Comparison of ENCODE assay signal across 8 cellular contexts in the genomic region with DNA sequence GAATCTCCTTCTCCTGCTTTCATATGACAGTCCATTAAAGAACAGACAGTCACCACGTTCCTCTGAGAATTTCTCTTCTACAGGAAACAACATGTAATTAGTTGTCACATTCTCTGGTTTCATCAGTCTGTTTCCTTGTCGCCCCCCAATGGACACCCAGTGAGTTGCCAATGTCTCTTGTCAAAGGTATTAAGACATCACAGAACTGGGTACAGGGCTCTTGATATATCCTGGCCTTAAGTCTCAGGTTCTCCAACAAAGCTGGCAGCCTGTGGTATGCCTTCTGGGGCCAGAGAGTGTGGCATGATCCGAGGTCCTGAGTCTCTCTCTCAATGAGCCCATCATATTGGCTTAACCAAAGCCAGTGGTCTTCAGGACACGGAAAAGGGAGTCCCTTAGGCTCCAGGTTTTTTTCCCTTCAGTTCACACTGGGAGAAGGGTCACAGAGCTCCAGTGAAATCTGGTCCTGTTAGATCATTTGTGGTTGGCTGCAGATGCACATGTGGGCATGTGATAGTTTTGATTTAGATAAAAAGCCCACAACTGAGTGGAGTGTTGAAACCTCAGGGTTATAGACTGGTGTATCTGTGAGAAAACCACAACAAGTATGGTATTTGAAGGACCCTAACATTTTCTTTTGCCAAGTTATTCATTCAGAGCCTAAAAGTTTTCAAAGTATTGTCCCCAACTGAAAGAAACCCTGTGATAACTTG. TPM values are rescaled to one million over a fixed set of nuclear protein-coding genes. Genes with fewer than 3 reads are reported as not detected.
DNase-seq lines count a peak whose midpoint lies in the region; ATAC-seq and TF ChIP-seq lines count a peak whose summit lies in the region.

No MANE protein-coding gene starts in this region.

- CTCF ChIA-PET in mammary epithelial cell (lab: Charles Lee; ENCODE audit: low non-redundant PET), result no interaction called here

- 29% methylated on average over 4 of the region's 4 CpGs for WGBS in mammary epithelial cell (ENCODE audit: low coverage, missing lambda C conversion rate)
- WGBS in liver, result 40% methylated on average over 4 of the region's 4 CpGs
- 43 to 50% methylated on average over 4 of the region's 4 CpGs for WGBS in aorta, 2 donors

- TF ChIP-seq CTCF in GM13977 (IDR thresholded peaks at IDR 0.05; ENCODE audit: extremely low read depth, insufficient read depth, missing control alignments) (peak; percentile 68), mammary epithelial cell (conservative IDR thresholded peaks at IDR 0.05 in 1 of 2, IDR thresholded peaks at IDR 0.05 in 1 of 2; ENCODE audit: extremely low read depth in 1 of 2, insufficient read depth in 1 of 2, low read depth in 1 of 2, low read length in 2 of 2) (peak; percentile 23 to 24), liver (IDR thresholded peaks at IDR 0.05; ENCODE audit: low read depth, low read length, missing input control) (peak; percentile 79)

- ATAC-seq in HG03025 (IDR thresholded peaks at IDR 0.05; ENCODE audit: low FRiP score, unreplicated experiment), result peak; percentile 66
- peak; percentile 61 for ATAC-seq in aorta (ENCODE audit: low FRiP score)

- H3K4me3 ChIP-seq in mammary epithelial cell (replicated peaks in 1 of 3; ENCODE audit: insufficient read depth in 1 of 3, low read depth in 2 of 3, low read length in 3 of 3), result no peak overlapping the region
- peak overlapping the region in 1 of 3 donors; percentile 4 for H3K4me3 ChIP-seq in liver (ENCODE audit: low read depth in 1 of 3, low read length in 3 of 3)
- no peak overlapping the region for H3K4me3 ChIP-seq in aorta (ENCODE audit: low read length in 2 of 2)

- no peak overlapping the region for H3K4me2 ChIP-seq in mammary epithelial cell (ENCODE audit: insufficient read depth, low read depth, low read length)

- no peaks in the 10 kb centered on the region for H3K9me3 Mint-ChIP-seq in T-helper 2 cell treated with Interferon-gamma antibody and Interleukin-4, amounts not matched to agents 5 μg/mL and 100 μg/mL, for 36 hours

- H3K27ac ChIP-seq in mammary epithelial cell (ENCODE audit: insufficient read depth, low read depth, low read length) (no peak overlapping the region), liver (ENCODE audit: low read depth in 1 of 2, low read length in 2 of 2) (no peak overlapping the region), aorta (ENCODE audit: low read depth in 1 of 2, low read length in 2 of 2) (no peak overlapping the region)

- H3K27ac Mint-ChIP-seq in T-helper 2 cell treated with Interferon-gamma antibody and Interleukin-4, amounts not matched to agents 5 μg/mL and 100 μg/mL, for 36 hours, result no peak overlapping the region

- H3K27me3 ChIP-seq in mammary epithelial cell (ENCODE audit: insufficient read depth, low read length), result no peaks in the 10 kb centered on the region
- H3K27me3 ChIP-seq in liver (ENCODE audit: control insufficient read depth in 4 of 4, insufficient read depth in 4 of 4, low read length in 3 of 4), result no peaks in the 10 kb centered on the region
- H3K27me3 ChIP-seq in aorta (ENCODE audit: control insufficient read depth in 1 of 2, insufficient read depth in 2 of 2, low read length in 1 of 2), result no peaks in the 10 kb centered on the region

- H3K9ac ChIP-seq in mammary epithelial cell (ENCODE audit: insufficient read depth, low read length) (no peak overlapping the region), liver (ENCODE audit: low read depth in 1 of 2, low read length in 2 of 2) (peak overlapping the region in 1 of 2 donors; percentile 2)

- intact Hi-C loops in mammary epithelial cell (cut with micrococcal nuclease), result loop anchor here (1.0 kb wide), 1 partner anchor 94 kb away; no protein-coding TSS in a partner anchor
- intact Hi-C loops in aorta (cut with DNase I), result loop anchor here in 1 of 2 donors (5.0 kb wide), 1 partner anchor 91 kb away; no protein-coding TSS in a partner anchor

- H3K4me1 ChIP-seq in mammary epithelial cell (ENCODE audit: insufficient read depth, low read length) (no peaks in the 10 kb centered on the region), liver (ENCODE audit: control insufficient read depth in 4 of 4, insufficient read depth in 4 of 4, low read length in 3 of 4) (peaks cover 2 to 24% (median 13%) of the 10 kb centered on the region in 4 donors), aorta (ENCODE audit: control insufficient read depth in 1 of 2, insufficient read depth in 2 of 2, low read length in 2 of 2) (no peaks in the 10 kb centered on the region)

- H3K9me3 ChIP-seq in mammary epithelial cell (replicated peaks; ENCODE audit: insufficient read depth, low read length) (no peaks in the 10 kb centered on the region), liver (ENCODE audit: control insufficient read depth in 4 of 4, low read length in 3 of 4) (no peaks in the 10 kb centered on the region), aorta (ENCODE audit: control insufficient read depth, low read length) (no peaks in the 10 kb centered on the region)

- no peaks in the 10 kb centered on the region for H3K79me2 ChIP-seq in mammary epithelial cell (ENCODE audit: insufficient read depth, low read length)

- BruUV-seq in mammary epithelial cell (replicated peaks; lab: Mats Ljungman, UMichigan), result no TSS peak

- H3K4me1 Mint-ChIP-seq in T-helper 2 cell treated with Interferon-gamma antibody and Interleukin-4, amounts not matched to agents 5 μg/mL and 100 μg/mL, for 36 hours (ENCODE audit: low read depth), result no peaks in the 10 kb centered on the region

- dilution Hi-C loops in mammary epithelial cell (cut with HindIII; ENCODE audit: low sequenced_read_pairs), result no loop called here

- H3K27me3 Mint-ChIP-seq in T-helper 2 cell treated with Interferon-gamma antibody and Interleukin-4, amounts not matched to agents 5 μg/mL and 100 μg/mL, for 36 hours (ENCODE audit: low read depth), result peaks cover 9% of the 10 kb centered on the region

- H3K36me3 ChIP-seq in mammary epithelial cell (ENCODE audit: insufficient read depth, low read length) (no peaks in the 10 kb centered on the region), liver (ENCODE audit: control insufficient read depth in 4 of 4, insufficient read depth in 3 of 4, low read depth in 1 of 4, low read length in 3 of 4) (no peaks in the 10 kb centered on the region), aorta (ENCODE audit: control insufficient read depth in 1 of 2, insufficient read depth in 2 of 2, low read length in 1 of 2) (no peaks in the 10 kb centered on the region)

- no peaks in the 10 kb centered on the region for H3K36me3 Mint-ChIP-seq in T-helper 2 cell treated with Interferon-gamma antibody and Interleukin-4, amounts not matched to agents 5 μg/mL and 100 μg/mL, for 36 hours (ENCODE audit: low read depth)

- peak; percentile 52 for DNase-seq in ACHN
- DNase-seq in GM13977 (ENCODE audit: low spot score), result peak; percentile 44
- peak; percentile 76 for DNase-seq in NOMO-1 treated with DMSO at 0.1 percent for 48 hours (lab: John Stamatoyannopoulos, UW; ENCODE audit: unreplicated experiment)
- DNase-seq in mammary epithelial cell, result peak; percentile 11
- DNase-seq in aorta, result peak in 1 of 2 donors; percentile 42
- DNase-seq in T-helper 2 cell treated with Interferon-gamma antibody and Interleukin-4, amounts not matched to agents 5 μg/mL and 100 μg/mL, for 36 hours (ENCODE audit: low spot score), result no peak

- peak; percentile 96 to 97 for TF ChIP-seq RAD21 in liver (IDR thresholded peaks at IDR 0.05)

- no peak overlapping the region for H2AFZ ChIP-seq in mammary epithelial cell (ENCODE audit: low read depth, low read length)

- in situ Hi-C loops in ACHN (cut with HindIII; ENCODE audit: low pct_ligation_motif_present, low pct_unique_long_range_greater_than_20kb, low sequenced_read_pairs) (no loop called here), GM13977 (cut with MboI; ENCODE audit: low pct_unique_long_range_greater_than_20kb, low sequenced_read_pairs, unreplicated experiment) (no loop called here), mammary epithelial cell (cut with MboI; ENCODE audit: low sequenced_read_pairs in 2 of 2) (no loop called here)

- H4K20me1 ChIP-seq in mammary epithelial cell (ENCODE audit: insufficient read depth, low read length), result no peaks in the 10 kb centered on the region

- no peak overlapping the region for H3K4me3 Mint-ChIP-seq in T-helper 2 cell treated with Interferon-gamma antibody and Interleukin-4, amounts not matched to agents 5 μg/mL and 100 μg/mL, for 36 hours

TF ChIP-seq in liver, 16 proteins besides CTCF, POLR2A, EP300 and RAD21 (continues in another document):
- TF ChIP-seq, protein P1, sequence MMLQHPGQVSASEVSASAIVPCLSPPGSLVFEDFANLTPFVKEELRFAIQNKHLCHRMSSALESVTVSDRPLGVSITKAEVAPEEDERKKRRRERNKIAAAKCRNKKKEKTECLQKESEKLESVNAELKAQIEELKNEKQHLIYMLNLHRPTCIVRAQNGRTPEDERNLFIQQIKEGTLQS (IDR thresholded peaks at IDR 0.05), result no peak
- no peak for TF ChIP-seq SP1 (IDR thresholded peaks at IDR 0.05)
- TF ChIP-seq, protein P2, sequence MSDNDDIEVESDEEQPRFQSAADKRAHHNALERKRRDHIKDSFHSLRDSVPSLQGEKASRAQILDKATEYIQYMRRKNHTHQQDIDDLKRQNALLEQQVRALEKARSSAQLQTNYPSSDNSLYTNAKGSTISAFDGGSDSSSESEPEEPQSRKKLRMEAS (IDR thresholded peaks at IDR 0.05), result no peak
- no peak for TF ChIP-seq FOXA1 (IDR thresholded peaks at IDR 0.05)
- TF ChIP-seq FOXA2 (IDR thresholded peaks at IDR 0.05), result no peak
- no peak for TF ChIP-seq TAF1 (conservative IDR thresholded peaks at IDR 0.05)
- TF ChIP-seq, protein P3, sequence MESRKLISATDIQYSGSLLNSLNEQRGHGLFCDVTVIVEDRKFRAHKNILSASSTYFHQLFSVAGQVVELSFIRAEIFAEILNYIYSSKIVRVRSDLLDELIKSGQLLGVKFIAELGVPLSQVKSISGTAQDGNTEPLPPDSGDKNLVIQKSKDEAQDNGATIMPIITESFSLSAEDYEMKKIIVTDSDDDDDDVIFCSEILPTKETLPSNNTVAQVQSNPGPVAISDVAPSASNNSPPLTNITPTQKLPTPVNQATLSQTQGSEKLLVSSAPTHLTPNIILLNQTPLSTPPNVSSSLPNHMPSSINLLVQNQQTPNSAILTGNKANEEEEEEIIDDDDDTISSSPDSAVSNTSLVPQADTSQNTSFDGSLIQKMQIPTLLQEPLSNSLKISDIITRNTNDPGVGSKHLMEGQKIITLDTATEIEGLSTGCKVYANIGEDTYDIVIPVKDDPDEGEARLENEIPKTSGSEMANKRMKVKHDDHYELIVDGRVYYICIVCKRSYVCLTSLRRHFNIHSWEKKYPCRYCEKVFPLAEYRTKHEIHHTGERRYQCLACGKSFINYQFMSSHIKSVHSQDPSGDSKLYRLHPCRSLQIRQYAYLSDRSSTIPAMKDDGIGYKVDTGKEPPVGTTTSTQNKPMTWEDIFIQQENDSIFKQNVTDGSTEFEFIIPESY (IDR thresholded peaks at IDR 0.05), result no peak
- no peak for TF ChIP-seq HNF4G (IDR thresholded peaks at IDR 0.05)

RNA-seq across cellular contexts. Expression of a gene that starts 46.9 kb away (rescaled TPM):
- total RNA-seq in mammary epithelial cell, result under 1 TPM in 1 of 2 donors, not detected in 1; 0.17 TPM
- polyA plus RNA-seq in mammary epithelial cell, result not detected
- polyA minus RNA-seq in mammary epithelial cell, result not detected
- total RNA-seq in liver, result 10 to 100 TPM; 24.8 to 44.5 TPM
- polyA plus RNA-seq in liver, result 1 to 10 TPM; 3.5 to 3.8 TPM
- total RNA-seq in aorta, result 1 to 10 TPM; 1.1 to 3.2 TPM
- polyA plus RNA-seq in aorta, result under 1 TPM; 0.08 to 0.25 TPM

Comparison
In these comparisons a context has a peak if more than half of its experiments do, and no peak if none do; other contexts are left out.
1. CTCF ChIP-seq: peak in every context shown above with its lines; median percentile 79 in liver; 68 in GM13977; 24 in mammary epithelial cell.
2. RNA of a gene that starts 46.9 kb away (total RNA-seq): 24.8 to 44.5 TPM in liver; 1.1 to 3.2 TPM in aorta and 0.17 TPM in mammary epithelial cell; every median in the first group is over 4 times any median in the second.